Comparison of ENCODE assay signal across 8 cellular contexts in genomic region chr7:129188372-129188891, GRCh38. TPM values are rescaled to one million over a fixed set of nuclear protein-coding genes. Genes with fewer than 3 reads are reported as not detected.
DNase-seq lines count a peak whose midpoint lies in the region; ATAC-seq and TF ChIP-seq lines count a peak whose summit lies in the region.

TSS of gene SMO (plus strand) at chr7:129188633. CDS start at chr7:129189152, 519 bp downstream.

- intact Hi-C loops in psoas muscle (cut with DNase I), result no loop called here

- no peaks in the 10 kb centered on the region for H3K36me3 Mint-ChIP-seq in activated naive CD8-positive, alpha-beta T cell

- H3K27me3 ChIP-seq in HUES6 (ENCODE audit: control insufficient read depth, insufficient read depth, low read length) (peaks cover 30% of the 10 kb centered on the region), right atrium auricular region (no peaks in the 10 kb centered on the region), psoas muscle (ENCODE audit: insufficient read depth in 3 of 3, low read length in 2 of 3) (no peaks in the 10 kb centered on the region)

- H3K4me3 ChIP-seq in HUES6 (ENCODE audit: low read depth, low read length), result peak within 1 kb of the TSS; percentile 88
- peak within 1 kb of the TSS; percentile 67 to 81 for H3K4me3 ChIP-seq in right atrium auricular region
- H3K4me3 ChIP-seq in psoas muscle, result peak within 1 kb of the TSS; percentile 82

- H3K36me3 ChIP-seq in HUES6 (ENCODE audit: control insufficient read depth, insufficient read depth, low read length) (no peaks in the 10 kb centered on the region), right atrium auricular region (no peaks in the 10 kb centered on the region), psoas muscle (ENCODE audit: insufficient read depth in 1 of 2, low read depth in 1 of 2) (no peaks in the 10 kb centered on the region)

- TF ChIP-seq CTCF in right atrium auricular region (IDR thresholded peaks at IDR 0.05) (no peak), psoas muscle (IDR thresholded peaks at IDR 0.05) (no peak)

- peak within 1 kb of the TSS; percentile 82 for H3K9ac ChIP-seq in HUES6 (ENCODE audit: low read length)

- no peak within 1 kb of the TSS for H3K27ac Mint-ChIP-seq in activated naive CD8-positive, alpha-beta T cell

- peaks cover 38% of the 10 kb centered on the region for H3K27me3 Mint-ChIP-seq in activated naive CD8-positive, alpha-beta T cell

- H3K9me3 ChIP-seq in HUES6 (ENCODE audit: control insufficient read depth, insufficient read depth, low read depth, low read length) (no peaks in the 10 kb centered on the region), right atrium auricular region (no peaks in the 10 kb centered on the region), psoas muscle (no peaks in the 10 kb centered on the region)

- ATAC-seq in psoas muscle, result peak; percentile 54 to 85 (median 72)
- no peak for ATAC-seq in GM21619 (IDR thresholded peaks at IDR 0.05; ENCODE audit: unreplicated experiment)
- no peak for ATAC-seq in GM21825 (IDR thresholded peaks at IDR 0.05; ENCODE audit: unreplicated experiment)

- H3K4me1 Mint-ChIP-seq in activated naive CD8-positive, alpha-beta T cell (ENCODE audit: low read depth), result peaks cover 12% of the 10 kb centered on the region

- no peaks in the 10 kb centered on the region for H3K9me3 Mint-ChIP-seq in activated naive CD8-positive, alpha-beta T cell (ENCODE audit: low read depth)

- DNase-seq in ELF-1 (ENCODE audit: low read depth, low spot score) (peak; percentile 88), right atrium auricular region (ENCODE audit: low spot score) (no peak), psoas muscle (peak; percentile 55 to 64), COR-L47 (lab: John Stamatoyannopoulos, UW) (no peak)

- H3K4me3 Mint-ChIP-seq in activated naive CD8-positive, alpha-beta T cell, result peak within 1 kb of the TSS; percentile 81

- WGBS in psoas muscle, 3 donors, result 0 to 1% (median 1%) methylated on average over 29 to 48 of the region's 48 CpGs

- peaks cover 11% of the 10 kb centered on the region for H3K4me1 ChIP-seq in HUES6 (ENCODE audit: control insufficient read depth, insufficient read depth, low read length)
- H3K4me1 ChIP-seq in right atrium auricular region, result peaks cover 0 to 14% of the 10 kb centered on the region in 2 donors
- peaks cover 11% of the 10 kb centered on the region for H3K4me1 ChIP-seq in psoas muscle

- H3K27ac ChIP-seq in HUES6 (ENCODE audit: low read depth, low read length) (peak within 1 kb of the TSS; percentile 82), right atrium auricular region (peak within 1 kb of the TSS; percentile 44 to 59), psoas muscle (no peak within 1 kb of the TSS)

RNA-seq across cellular contexts. Expression of gene SMO, which starts in this region (rescaled TPM):
- total RNA-seq in right atrium auricular region (1 to 10 TPM; 4.7 to 9.9 TPM), psoas muscle (1 to 10 TPM; 1.4 to 6.0 (median 2.6) TPM)
- polyA plus RNA-seq in psoas muscle, result 1 to 10 TPM in 1 of 3 donors, under 1 TPM in 2; 0.52 to 1.1 (median 0.93) TPM

Comparison
In these comparisons a context has a peak if more than half of its experiments do, and no peak if none do; other contexts are left out.
1. DNase-seq: peak in ELF-1 (single experiment) and psoas muscle (2 of 2); none in right atrium auricular region (single experiment) and COR-L47 (single experiment).
2. ATAC-seq: peak in psoas muscle (4 of 4); none in GM21619 (single experiment) and GM21825 (single experiment).
3. Peak in every context shown above with its lines, with median percentiles within 50 percentile points of each other: H3K4me3 ChIP-seq.